Comparison of ENCODE assay signal across 12 cellular contexts in genomic region chrX:71052721-71053120, GRCh38. TPM values are rescaled to one million over a fixed set of nuclear protein-coding genes. Genes with fewer than 3 reads are reported as not detected.
A peak's percentile ranks its signal among the peaks of the same experiment; 100 is the strongest.
DNase-seq lines count a peak whose midpoint lies in the region; ATAC-seq, FAIRE-seq and TF ChIP-seq lines count a peak whose summit lies in the region.
"Had no signal": no experiment of that assay in that cellular context is flagged by ENCODE, and none has a peak within 500 bp of the region (broad histone marks: within the 10 kb centered on the region; RNA-seq: fewer than 3 reads in every experiment).

No MANE protein-coding gene starts in this region.

- H3K14ac ChIP-seq in neuronal stem cell (ENCODE audit: low read length), result no peak overlapping the region

- H3K4me3 Mint-ChIP-seq in activated CD4-positive, alpha-beta T cell treated with anti-CD3 and anti-CD28 coated beads for 36 hours, result peak overlapping the region; percentile 51

- no peak for TF ChIP-seq POLR2A in GM12878 (IDR thresholded peaks at IDR 0.05; ENCODE audit: low read depth, low read length)

- no peak overlapping the region for H2BK12ac ChIP-seq in neuronal stem cell (ENCODE audit: low read length)

- H3K27me3 ChIP-seq in GM12878 (replicated peaks in 1 of 2; ENCODE audit: control insufficient read depth in 2 of 2, insufficient read depth in 2 of 2, low read length in 1 of 2) (no peaks in the 10 kb centered on the region), neuronal stem cell (ENCODE audit: control insufficient read depth in 3 of 3, insufficient read depth in 3 of 3, low read depth in 1 of 3, low read length in 3 of 3) (no peaks in the 10 kb centered on the region)
- H3K27me3 ChIP-seq: colonic mucosa had no signal

- no peaks in the 10 kb centered on the region for H3K79me1 ChIP-seq in neuronal stem cell (ENCODE audit: low read depth, low read length)

- CTCF ChIA-PET in activated CD4-positive, alpha-beta T cell treated with anti-CD3 and anti-CD28 coated beads for 36 hours (lab: Charles Lee), result no interaction called here
- CTCF ChIA-PET in GM12878 (lab: Yijun Ruan, JAX), result no interaction called here

- H3K36me3 Mint-ChIP-seq in activated CD4-positive, alpha-beta T cell treated with anti-CD3 and anti-CD28 coated beads for 36 hours (ENCODE audit: low read depth), result peaks cover 10% of the 10 kb centered on the region

- no peak overlapping the region for H3K18ac ChIP-seq in neuronal stem cell (ENCODE audit: low read length)

- peaks cover 2% of the 10 kb centered on the region for H3K79me2 ChIP-seq in GM12878 (ENCODE audit: control insufficient read depth, insufficient read depth, low read length)

- 73% methylated on average over 7 of the region's 7 CpGs for whole genome bisulfite sequencing in GM12878 (ENCODE audit: insufficient coverage, insufficient replicate concordance, low lambda C conversion rate, missing lambda C conversion rate)
- no CpG with 5 or more reads among the region's 7 CpGs for WGBS in neuronal stem cell (ENCODE audit: extremely low coverage in 2 of 2, insufficient read length in 2 of 2, insufficient replicate concordance in 1 of 2), 2 donors

- ATAC-seq in activated CD4-positive, alpha-beta T cell treated with anti-CD3 and anti-CD28 coated beads for 36 hours, result no peak
- ATAC-seq in HG02870 (IDR thresholded peaks at IDR 0.05; ENCODE audit: unreplicated experiment) (peak; percentile 16), GM12878 (peak; percentile 64), sciatic nerve (no peak)

- TSS peak; percentile 79 for BruUV-seq in GM12878 (replicated peaks; lab: Mats Ljungman, UMichigan)

- no peaks in the 10 kb centered on the region for H3K9me3 Mint-ChIP-seq in activated CD4-positive, alpha-beta T cell treated with anti-CD3 and anti-CD28 coated beads for 36 hours (ENCODE audit: low read depth)

- H2BK15ac ChIP-seq in neuronal stem cell (ENCODE audit: low read length), result no peak overlapping the region

- no peaks in the 10 kb centered on the region for H4K20me1 ChIP-seq in GM12878 (ENCODE audit: control insufficient read depth, insufficient read depth)

- H4K91ac ChIP-seq in neuronal stem cell (ENCODE audit: low read depth, low read length, poor library complexity), result no peak overlapping the region

- H3K23ac ChIP-seq in neuronal stem cell (ENCODE audit: low read depth, low read length, poor library complexity), result no peak overlapping the region

- H3K4me1 ChIP-seq in GM12878 (ENCODE audit: control insufficient read depth, insufficient read depth, low read length) (no peaks in the 10 kb centered on the region; the same call in 1 of the 2 replicates), neuronal stem cell (ENCODE audit: control insufficient read depth in 2 of 2, insufficient read depth in 1 of 2, low read depth in 1 of 2, low read length in 2 of 2) (peaks cover 0 to 2% of the 10 kb centered on the region in 2 donors)
- H3K4me1 ChIP-seq: colonic mucosa had no signal

- no peak overlapping the region for H2BK5ac ChIP-seq in neuronal stem cell (ENCODE audit: low read length)

- FAIRE-seq in GM12878 (lab: Jason Lieb, UNC), result no peak
- FAIRE-seq: A204.1 had no signal

- no peak overlapping the region for H3K4ac ChIP-seq in neuronal stem cell (ENCODE audit: low read length)

- in situ Hi-C loops in GM12878 (cut with MboI), result no loop called here

- H3K27ac Mint-ChIP-seq in activated CD4-positive, alpha-beta T cell treated with anti-CD3 and anti-CD28 coated beads for 36 hours, result no peak overlapping the region

- DNase-seq in activated CD4-positive, alpha-beta T cell treated with anti-CD3 and anti-CD28 coated beads for 36 hours, result no peak
- no peak for DNase-seq in activated CD4-positive, alpha-beta T cell treated with anti-CD3 and anti-CD28 coated beads, Interleukin-2, amount 50 U/mL, for 4 hours
- no peak for DNase-seq in GM12878 (ENCODE audit: low read depth, low spot score)
- no peak for DNase-seq in neuronal stem cell (ENCODE audit: low spot score)
- DNase-seq in head of caudate nucleus, result no peak
- no peak for DNase-seq in activated CD4-positive, CD25-positive, alpha-beta regulatory T cell treated with anti-CD3 and anti-CD28 coated beads, Interleukin-2, amount 50 U/mL, for 72 hours
- no peak for DNase-seq in sciatic nerve (ENCODE audit: low spot score)
- DNase-seq: posterior cingulate gyrus, SHP77 treated with DMSO at 0.1 percent for 48 hours had no signal

- intact Hi-C loops in activated CD4-positive, alpha-beta T cell treated with anti-CD3 and anti-CD28 coated beads for 36 hours (cut with DNase I, micrococcal nuclease), result no loop called here
- intact Hi-C loops in GM12878 (cut with micrococcal nuclease; ENCODE audit: unreplicated experiment) (loop anchor here (1.0 kb wide), 1 partner anchor 16 kb away; the partner anchor contains the start of gene SNX12), head of caudate nucleus (cut with DNase I) (no loop called here), sciatic nerve (cut with DNase I) (no loop called here)

- 0 out of 2 replicates have a peak overlapping the region, but pooled peaks have one; percentile 33 for H2AFZ ChIP-seq in GM12878 (ENCODE audit: control insufficient read depth, low read depth, low read length)
- no peak overlapping the region for H2AFZ ChIP-seq in neuronal stem cell (ENCODE audit: low read length)

- peaks cover 11% of the 10 kb centered on the region for H3K4me1 Mint-ChIP-seq in activated CD4-positive, alpha-beta T cell treated with anti-CD3 and anti-CD28 coated beads for 36 hours

- RAD21 ChIA-PET in GM12878 (lab: Charles Lee; ENCODE audit: unreplicated experiment), result interaction anchor here (1.0 to 1.8 kb wide), 3 partner anchors 59 to 231 kb away, joined by 3 to 4 read pairs (median 3); partner anchors contain the start of genes IL2RG and NONO

- H2AK5ac ChIP-seq in neuronal stem cell (ENCODE audit: low read depth, low read length), result no peak overlapping the region

- H3K36me3 ChIP-seq in GM12878 (ENCODE audit: control insufficient read depth in 2 of 2, insufficient read depth in 2 of 2, low read length in 1 of 2), result no peaks in the 10 kb centered on the region
- H3K36me3 ChIP-seq in neuronal stem cell (replicated peaks in 1 of 2; ENCODE audit: control insufficient read depth in 2 of 2, insufficient read depth in 2 of 2, low read length in 2 of 2), result peaks cover 0 to under 1% of the 10 kb centered on the region in 2 donors
- H3K36me3 ChIP-seq: colonic mucosa had no signal

- POLR2A ChIA-PET in activated CD4-positive, alpha-beta T cell treated with anti-CD3 and anti-CD28 coated beads for 36 hours (lab: Charles Lee), result no interaction called here
- POLR2A ChIA-PET in GM12878 (lab: Charles Lee), result interaction anchor here (1.6 kb wide), 1 partner anchor 15 kb away, joined by 6 read pairs; no protein-coding TSS in a partner anchor

- H3K9me3 ChIP-seq in GM12878 (replicated peaks; ENCODE audit: control insufficient read depth, insufficient read depth, low read length) (no peaks in the 10 kb centered on the region), neuronal stem cell (replicated peaks in 1 of 2; ENCODE audit: control insufficient read depth in 2 of 2, insufficient read depth in 1 of 2, low read depth in 1 of 2, low read length in 2 of 2) (no peaks in the 10 kb centered on the region)
- H3K9me3 ChIP-seq: colonic mucosa had no signal

- no peak overlapping the region for H2BK120ac ChIP-seq in neuronal stem cell (ENCODE audit: low read depth, low read length)

- H3K27me3 Mint-ChIP-seq in activated CD4-positive, alpha-beta T cell treated with anti-CD3 and anti-CD28 coated beads for 36 hours, result no peaks in the 10 kb centered on the region

- no peak for TF ChIP-seq RAD21 in GM12878 (IDR thresholded peaks at IDR 0.05; ENCODE audit: insufficient read depth, low read depth, low read length)

- TF ChIP-seq EP300 in GM12878 (IDR thresholded peaks at IDR 0.05; ENCODE audit: borderline replicate concordance in 1 of 2, control insufficient read depth in 1 of 2, low read depth in 2 of 2, low read length in 2 of 2), result no peak

- peak overlapping the region; percentile 55; the same call in 1 of the 2 replicates for H3K4me3 ChIP-seq in GM12878
- peak overlapping the region in 1 of 2 donors; percentile 74 for H3K4me3 ChIP-seq in neuronal stem cell (ENCODE audit: low read length in 2 of 2)
- H3K4me3 ChIP-seq: colonic mucosa had no signal

- H3K9ac ChIP-seq in GM12878 (ENCODE audit: control insufficient read depth, insufficient read depth, low read length) (peak overlapping the region; percentile 54), neuronal stem cell (ENCODE audit: low read depth, low read length, poor library complexity) (no peak overlapping the region)

- H3K4me2 ChIP-seq in GM12878 (ENCODE audit: control insufficient read depth, insufficient read depth), result peak overlapping the region; percentile 36; the same call in 1 of the 2 replicates
- H3K4me2 ChIP-seq in neuronal stem cell (ENCODE audit: insufficient read depth, low read length, poor library complexity, severe bottlenecking), result peak overlapping the region; percentile 42

- H3K27ac ChIP-seq in GM12878 (ENCODE audit: control insufficient read depth, insufficient read depth) (peak overlapping the region; percentile 21; the same call in 1 of the 2 replicates), neuronal stem cell (replicated peaks; ENCODE audit: low read length) (no peak overlapping the region)
- H3K27ac ChIP-seq: colonic mucosa had no signal

- no peak for TF ChIP-seq CTCF in GM12878 (IDR thresholded peaks at IDR 0.05 in 2 of 3, conservative IDR thresholded peaks at IDR 0.05 in 1 of 3; ENCODE audit: control insufficient read depth in 2 of 3, extremely low read depth in 1 of 3, insufficient read depth in 1 of 3, low read depth in 3 of 3, low read length in 3 of 3)

- no peak overlapping the region for H4K8ac ChIP-seq in neuronal stem cell (ENCODE audit: low read depth, low read length)

- SMC1A ChIA-PET in GM12878 (lab: Charles Lee; ENCODE audit: uncharacterized antibody, unreplicated experiment), result interaction anchor here (0.7 kb wide), 1 partner anchor 15 kb away, joined by 3 read pairs; no protein-coding TSS in a partner anchor

RNA-seq across cellular contexts. Expression of gene SNX12, which starts 15.4 kb away (rescaled TPM):
- 10 to 100 TPM; 43.2 to 44.6 TPM for total RNA-seq in activated CD4-positive, alpha-beta T cell treated with anti-CD3 and anti-CD28 coated beads for 36 hours
- total RNA-seq in GM12878 (2013; cell fraction: nucleolus; rRNA removed), result 13.3 and 15.4 TPM in 2 replicates
- total RNA-seq in GM12878 (2014; rRNA removed) (36.8 and 43.4 TPM in 2 replicates), GM12878 (2014; rRNA removed; fragmentation: Illumina TruSeq; extraction: Trizol) (29.6 and 31.6 TPM in 2 replicates), GM12878 (2021) (47.7 and 50.4 TPM in 2 replicates), sciatic nerve (65.6 TPM)
- 20.5 TPM for polyA plus RNA-seq in GM12878 (2011; ENCODE audit: low read depth)
- polyA plus RNA-seq in GM12878 (2011; rRNA removed) (48.2 and 48.4 TPM in 2 replicates), GM12878 (2014; fragmentation: Illumina TruSeq; extraction: Trizol) (31.4 and 38.3 TPM in 2 replicates), GM12878 (2014; fragmentation: Nextera tagmentation; extraction: Ambion mirVana) (10 to 100 TPM; 13.5 to 22.6 TPM), GM12878 (2014; rRNA removed) (40.0 and 40.6 TPM in 2 replicates), GM12878 (2016; fragmentation: Nextera tagmentation; extraction: Ambion mirVana) (1 to 10 TPM; 4.4 TPM)
- polyA plus RNA-seq in GM12878 (2011; cell fraction: cytosol; rRNA removed), result 44.8 and 46.7 TPM in 2 replicates
- polyA plus RNA-seq in GM12878 (2011; cell fraction: nucleus; rRNA removed), result 14.7 and 16.3 TPM in 2 replicates
- polyA plus RNA-seq in GM12878 (2012), result 24.9 and 25.4 TPM in 2 replicates
- polyA minus RNA-seq in GM12878 (2011; rRNA and poly(A)+ RNA removed), result 26.0 and 39.9 TPM in 2 replicates
- 14.7 and 15.8 TPM in 2 replicates for polyA minus RNA-seq in GM12878 (2011; cell fraction: cytosol; rRNA and poly(A)+ RNA removed)
- polyA minus RNA-seq in GM12878 (2011; cell fraction: nucleus; rRNA and poly(A)+ RNA removed), result 4.6 and 10.0 TPM in 2 replicates
- polyA plus RNA-seq in neuronal stem cell (2013, experiment 1 of 2), result 124 TPM
- 123 TPM for polyA plus RNA-seq in neuronal stem cell (2013, experiment 2 of 2)

RNA-seq across cellular contexts. Expression of gene FOXO4, which starts 42.9 kb away (rescaled TPM):
- total RNA-seq in activated CD4-positive, alpha-beta T cell treated with anti-CD3 and anti-CD28 coated beads for 36 hours, result 10 to 100 TPM in 1 of 2 experiments, 1 to 10 TPM in 1; 9.5 to 10.8 TPM
- total RNA-seq in GM12878 (2013; cell fraction: nucleolus; rRNA removed), result 3.5 and 4.2 TPM in 2 replicates
- total RNA-seq in GM12878 (2014; rRNA removed) (2.7 and 2.8 TPM in 2 replicates), GM12878 (2014; rRNA removed; fragmentation: Illumina TruSeq; extraction: Trizol) (1.9 and 2.4 TPM in 2 replicates), GM12878 (2021) (6.9 and 8.1 TPM in 2 replicates), sciatic nerve (61.6 TPM)
- 2.8 TPM for polyA plus RNA-seq in GM12878 (2011; ENCODE audit: low read depth)
- polyA plus RNA-seq in GM12878 (2011; rRNA removed) (2.0 and 3.3 TPM in 2 replicates), GM12878 (2014; fragmentation: Illumina TruSeq; extraction: Trizol) (1.1 and 2.9 TPM in 2 replicates), GM12878 (2014; fragmentation: Nextera tagmentation; extraction: Ambion mirVana) (under 1 TPM; 0.05 to 0.11 TPM), GM12878 (2014; rRNA removed) (3.2 and 3.4 TPM in 2 replicates), GM12878 (2016; fragmentation: Nextera tagmentation; extraction: Ambion mirVana) (1 to 10 TPM in 1 of 2 experiments, under 1 TPM in 1; 0.97 to 1.2 TPM)
- 3.9 and 4.4 TPM in 2 replicates for polyA plus RNA-seq in GM12878 (2011; cell fraction: cytosol; rRNA removed)
- 8.0 and 8.2 TPM in 2 replicates for polyA plus RNA-seq in GM12878 (2011; cell fraction: nucleus; rRNA removed)
- polyA plus RNA-seq in GM12878 (2012), result 4.9 and 5.6 TPM in 2 replicates
- 1.6 and 3.6 TPM in 2 replicates for polyA minus RNA-seq in GM12878 (2011; rRNA and poly(A)+ RNA removed)
- 1.4 and 2.4 TPM in 2 replicates for polyA minus RNA-seq in GM12878 (2011; cell fraction: cytosol; rRNA and poly(A)+ RNA removed)
- 0.97 and 1.1 TPM in 2 replicates for polyA minus RNA-seq in GM12878 (2011; cell fraction: nucleus; rRNA and poly(A)+ RNA removed)
- 8.5 TPM for polyA plus RNA-seq in neuronal stem cell (2013, experiment 1 of 2)
- polyA plus RNA-seq in neuronal stem cell (2013, experiment 2 of 2), result 7.9 TPM

RNA-seq across cellular contexts. Expression of gene CXorf65, which starts 53.8 kb away (rescaled TPM):
- total RNA-seq in activated CD4-positive, alpha-beta T cell treated with anti-CD3 and anti-CD28 coated beads for 36 hours, result 10 to 100 TPM; 15.7 to 31.2 TPM
- 11.1 and 15.9 TPM in 2 replicates for total RNA-seq in GM12878 (2013; cell fraction: nucleolus; rRNA removed)
- total RNA-seq in GM12878 (2014; rRNA removed) (0.54 and 2.3 TPM in 2 replicates), GM12878 (2014; rRNA removed; fragmentation: Illumina TruSeq; extraction: Trizol) (2.5 and 4.0 TPM in 2 replicates), GM12878 (2021) (4.0 and 4.8 TPM in 2 replicates), sciatic nerve (not detected)
- 2.0 TPM for polyA plus RNA-seq in GM12878 (2011; ENCODE audit: low read depth)
- polyA plus RNA-seq in GM12878 (2011; rRNA removed) (4.8 and 9.0 TPM in 2 replicates), GM12878 (2014; fragmentation: Illumina TruSeq; extraction: Trizol) (2.1 and 27.5 TPM in 2 replicates), GM12878 (2014; fragmentation: Nextera tagmentation; extraction: Ambion mirVana) (1 to 10 TPM; 2.1 to 2.8 TPM), GM12878 (2014; rRNA removed) (1.8 and 2.7 TPM in 2 replicates), GM12878 (2016; fragmentation: Nextera tagmentation; extraction: Ambion mirVana) (1 to 10 TPM in 1 of 2 experiments, under 1 TPM in 1; 0.82 to 2.4 TPM)
- polyA plus RNA-seq in GM12878 (2011; cell fraction: cytosol; rRNA removed), result 0.77 and 4.0 TPM in 2 replicates
- 35.1 and 37.9 TPM in 2 replicates for polyA plus RNA-seq in GM12878 (2011; cell fraction: nucleus; rRNA removed)
- polyA plus RNA-seq in GM12878 (2012), result 4.1 and 6.2 TPM in 2 replicates
- polyA minus RNA-seq in GM12878 (2011; rRNA and poly(A)+ RNA removed), result 10.9 and 14.8 TPM in 2 replicates
- polyA minus RNA-seq in GM12878 (2011; cell fraction: cytosol; rRNA and poly(A)+ RNA removed), result not detected in 2 replicates
- 18.4 and 25.0 TPM in 2 replicates for polyA minus RNA-seq in GM12878 (2011; cell fraction: nucleus; rRNA and poly(A)+ RNA removed)
- not detected for polyA plus RNA-seq in neuronal stem cell (2013, experiment 1 of 2)
- 0.15 TPM for polyA plus RNA-seq in neuronal stem cell (2013, experiment 2 of 2)
- total RNA-seq: colonic mucosa had no signal

RNA-seq across cellular contexts. Expression of gene IL2RG, which starts 58.7 kb away (rescaled TPM):
- total RNA-seq in activated CD4-positive, alpha-beta T cell treated with anti-CD3 and anti-CD28 coated beads for 36 hours, result 100 to 1,000 TPM; 278 to 342 TPM
- 246 and 297 TPM in 2 replicates for total RNA-seq in GM12878 (2013; cell fraction: nucleolus; rRNA removed)
- total RNA-seq in GM12878 (2014; rRNA removed), result 58.6 and 63.9 TPM in 2 replicates
- 79.4 and 89.8 TPM in 2 replicates for total RNA-seq in GM12878 (2014; rRNA removed; fragmentation: Illumina TruSeq; extraction: Trizol)
- total RNA-seq in GM12878 (2021), result 155 and 159 TPM in 2 replicates
- polyA plus RNA-seq in GM12878 (2011; ENCODE audit: low read depth), result 226 TPM
- 523 and 686 TPM in 2 replicates for polyA plus RNA-seq in GM12878 (2011; rRNA removed)
- polyA plus RNA-seq in GM12878 (2011; cell fraction: cytosol; rRNA removed), result 1,216 and 1,425 TPM in 2 replicates
- polyA plus RNA-seq in GM12878 (2011; cell fraction: nucleus; rRNA removed), result 357 and 510 TPM in 2 replicates
- 212 and 286 TPM in 2 replicates for polyA plus RNA-seq in GM12878 (2012)
- 485 TPM in 2 replicates for polyA plus RNA-seq in GM12878 (2014; fragmentation: Illumina TruSeq; extraction: Trizol)
- 100 to 1,000 TPM; 135 to 138 TPM for polyA plus RNA-seq in GM12878 (2014; fragmentation: Nextera tagmentation; extraction: Ambion mirVana)
- polyA plus RNA-seq in GM12878 (2014; rRNA removed), result 189 and 207 TPM in 2 replicates
- polyA plus RNA-seq in GM12878 (2016; fragmentation: Nextera tagmentation; extraction: Ambion mirVana), result 100 to 1,000 TPM; 236 to 269 TPM
- polyA minus RNA-seq in GM12878 (2011; rRNA and poly(A)+ RNA removed), result 484 and 716 TPM in 2 replicates
- polyA minus RNA-seq in GM12878 (2011; cell fraction: cytosol; rRNA and poly(A)+ RNA removed), result 108 and 119 TPM in 2 replicates
- 133 and 149 TPM in 2 replicates for polyA minus RNA-seq in GM12878 (2011; cell fraction: nucleus; rRNA and poly(A)+ RNA removed)
- 0.10 TPM for polyA plus RNA-seq in neuronal stem cell (2013, experiment 1 of 2)
- polyA plus RNA-seq in neuronal stem cell (2013, experiment 2 of 2), result not detected
- total RNA-seq in sciatic nerve, result 9.9 TPM

Comparison
In these comparisons a context has a peak if more than half of its experiments do, and no peak if none do; other contexts are left out.
1. ATAC-seq: peak in HG02870 (single experiment) and GM12878 (single experiment); none in activated CD4-positive, alpha-beta T cell treated with anti-CD3 and anti-CD28 coated beads for 36 hours (single experiment) and sciatic nerve (single experiment).